2 cellular contexts compared by ENCODE assay signal in the genomic region with DNA sequence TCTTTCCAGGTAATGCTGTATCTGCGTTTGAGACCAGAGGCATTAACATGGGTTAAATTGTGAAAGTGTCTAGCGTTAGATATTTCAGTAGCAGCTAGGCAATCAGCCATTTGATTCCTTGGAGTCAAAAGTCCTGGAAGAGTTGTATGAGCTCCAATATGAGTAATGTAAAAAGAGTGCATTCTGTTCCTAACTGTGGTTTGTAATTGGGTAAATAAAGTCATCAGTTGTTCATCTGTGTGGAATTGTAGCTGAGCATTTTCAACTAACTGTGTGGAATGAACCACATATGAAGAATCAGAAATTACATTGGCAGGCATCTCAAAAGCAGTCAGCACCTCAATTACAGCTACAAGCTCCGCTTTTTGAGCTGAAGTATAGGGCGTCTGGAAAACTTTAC. TPM values are rescaled to one million over a fixed set of nuclear protein-coding genes. Genes with fewer than 3 reads are reported as not detected.
"Had no signal": no experiment of that assay in that cellular context is flagged by ENCODE, and none has a peak within 500 bp of the region (broad histone marks: within the 10 kb centered on the region; RNA-seq: fewer than 3 reads in every experiment).

No MANE protein-coding gene starts in this region.

RNA-seq across cellular contexts. Expression of a gene that starts 22.0 kb away (rescaled TPM):
- total RNA-seq: activated CD4-positive, alpha-beta T cell treated with anti-CD3 and anti-CD28 coated beads, Interleukin-2, amount 10 ng/mL, durations not matched to agents 24 days and 14 days; T-helper 1 cell treated with Interleukin-12 subunit alpha and Interleukin-12 subunit beta and Interleukin-4 antibody, amounts not matched to agents 30 ng/mL and 1 ng/mL, for 36 hours had no signal
